In the genomic region with DNA sequence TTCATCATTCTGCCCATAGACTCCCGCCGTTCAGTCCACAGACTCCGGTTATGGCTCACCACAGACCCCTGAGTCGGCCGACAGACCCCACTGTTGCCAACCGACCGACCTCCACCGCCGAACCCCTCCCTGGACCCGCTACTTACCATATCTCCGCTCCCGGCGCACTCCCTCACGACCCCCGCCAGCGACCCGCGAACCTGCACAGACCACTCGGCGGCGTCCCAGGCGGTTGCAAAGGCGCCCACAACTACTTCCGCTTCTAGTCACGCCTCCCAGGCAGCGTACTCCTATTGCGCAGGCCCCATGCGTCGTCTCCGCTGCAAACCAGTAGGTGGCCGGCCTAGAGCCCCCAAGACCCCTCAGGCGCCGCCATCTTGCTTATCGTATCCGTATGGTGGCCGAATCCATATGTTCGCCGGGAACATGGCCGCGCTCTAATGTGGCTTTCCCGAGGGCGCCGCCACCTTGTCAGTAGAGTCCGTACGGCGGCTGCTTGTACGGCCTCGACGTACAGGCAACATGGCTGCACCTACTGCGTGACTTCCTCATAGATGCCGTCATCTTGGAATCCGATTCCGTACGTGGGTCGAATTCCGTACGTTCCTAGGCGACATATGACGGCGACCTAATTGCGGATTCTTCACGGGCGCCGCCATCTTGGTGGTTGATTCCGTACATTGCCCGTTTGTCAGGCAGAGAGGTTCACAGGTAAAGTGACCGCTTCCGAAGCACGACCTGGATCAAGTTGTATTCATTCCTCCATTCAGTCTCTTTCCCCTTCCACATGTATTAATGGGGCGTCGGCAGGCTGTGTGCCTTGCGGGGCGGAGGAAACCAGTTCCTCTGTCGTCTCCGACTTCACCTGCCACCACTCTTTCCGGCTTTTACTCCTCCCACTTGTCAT, we compare ENCODE assay signal across 1 cellular context.
A peak's percentile ranks its signal among the peaks of the same experiment; 100 is the strongest.
TF ChIP-seq lines count a peak whose summit lies in the region.

A gene (minus strand): TSS at position 252 of the 907 bp plus-strand sequence. CDS start 103 bp downstream, at position 149.

TF ChIP-seq in liver, 16 proteins besides CTCF, POLR2A, EP300 and RAD21 (continued from another document):
- peak; percentile 83 to 92 for TF ChIP-seq JUND (IDR thresholded peaks at IDR 0.05)
